8 cellular contexts compared by ENCODE assay signal in the genomic region with DNA sequence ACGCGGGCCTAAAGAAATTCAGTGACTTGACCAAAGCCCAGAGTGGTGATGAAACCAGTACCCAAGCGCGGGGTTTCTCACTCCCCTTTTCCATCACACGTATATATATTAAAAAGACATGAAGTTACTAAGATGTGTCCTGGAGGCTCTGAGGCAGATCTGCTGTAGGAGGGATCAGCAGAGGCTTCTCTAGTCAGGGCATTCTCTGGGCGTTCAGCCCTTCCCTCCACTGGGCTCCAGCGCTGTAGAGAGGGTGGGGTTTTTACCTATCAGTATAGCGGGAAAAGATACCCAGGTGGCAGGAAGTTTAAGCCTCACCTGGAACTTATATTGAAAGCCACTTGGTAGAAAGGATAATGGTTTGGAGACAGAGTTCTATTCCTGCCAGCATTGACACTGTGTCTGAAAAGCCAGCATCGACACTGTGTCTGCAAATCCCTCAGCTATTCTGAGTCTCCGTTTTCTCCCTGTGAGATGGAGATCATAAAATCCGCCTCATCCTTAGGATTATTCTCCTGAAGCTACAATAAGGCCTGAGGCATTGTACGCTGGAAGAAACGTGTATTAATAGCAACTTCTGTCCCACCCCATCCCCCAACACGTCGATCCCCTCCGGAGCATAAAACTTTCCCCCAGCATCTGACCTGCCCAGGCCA. TPM values are rescaled to one million over a fixed set of nuclear protein-coding genes. Genes with fewer than 3 reads are reported as not detected.
A peak's percentile ranks its signal among the peaks of the same experiment; 100 is the strongest.
DNase-seq lines count a peak whose midpoint lies in the region; ATAC-seq and TF ChIP-seq lines count a peak whose summit lies in the region.

No MANE protein-coding gene starts in this region.

- peak overlapping the region; percentile 81 for H3K4me3 Mint-ChIP-seq in activated T-helper 1 cell treated with anti-CD3 and anti-CD28 coated beads, Interleukin-12 subunit alpha, Interleukin-12 subunit beta, Interleukin-2, Interleukin-4 antibody, amounts not matched to agents 30 ng/mL and 10 ng/mL and 1 ng/mL, durations not matched to agents 14 hours and 24 hours and 36 hours
- H3K4me3 Mint-ChIP-seq in stimulated activated naive B cell treated with anti-CD40 and anti-IgM and Interleukin-4, amounts not matched to agents 10 μg/mL and 1 μg/mL and 100 μg/mL, for 72 hours, result peak overlapping the region; percentile 89 to 91

- H3K27ac Mint-ChIP-seq in activated T-helper 1 cell treated with anti-CD3 and anti-CD28 coated beads, Interleukin-12 subunit alpha, Interleukin-12 subunit beta, Interleukin-2, Interleukin-4 antibody, amounts not matched to agents 30 ng/mL and 10 ng/mL and 1 ng/mL, durations not matched to agents 14 hours and 24 hours and 36 hours, result peak overlapping the region; percentile 67
- H3K27ac Mint-ChIP-seq in stimulated activated naive B cell treated with anti-CD40 and anti-IgM and Interleukin-4, amounts not matched to agents 10 μg/mL and 1 μg/mL and 100 μg/mL, for 72 hours, result peak overlapping the region; percentile 90

- peak overlapping the region; percentile 91 for H3K4me2 ChIP-seq in BLaER1

- no peaks in the 10 kb centered on the region for H3K9me3 Mint-ChIP-seq in activated T-helper 1 cell treated with anti-CD3 and anti-CD28 coated beads, Interleukin-12 subunit alpha, Interleukin-12 subunit beta, Interleukin-2, Interleukin-4 antibody, amounts not matched to agents 30 ng/mL and 10 ng/mL and 1 ng/mL, durations not matched to agents 14 hours and 24 hours and 36 hours
- H3K9me3 Mint-ChIP-seq in stimulated activated naive B cell treated with anti-CD40 and anti-IgM and Interleukin-4, amounts not matched to agents 10 μg/mL and 1 μg/mL and 100 μg/mL, for 72 hours, result no peaks in the 10 kb centered on the region

- H3K9ac ChIP-seq in BLaER1 (peak overlapping the region; percentile 99), iPS-18a (ENCODE audit: low read length) (peak overlapping the region; percentile 84)

- H3K4me1 Mint-ChIP-seq in activated T-helper 1 cell treated with anti-CD3 and anti-CD28 coated beads, Interleukin-12 subunit alpha, Interleukin-12 subunit beta, Interleukin-2, Interleukin-4 antibody, amounts not matched to agents 30 ng/mL and 10 ng/mL and 1 ng/mL, durations not matched to agents 14 hours and 24 hours and 36 hours (ENCODE audit: low read depth), result peaks cover 45% of the 10 kb centered on the region
- H3K4me1 Mint-ChIP-seq in stimulated activated naive B cell treated with anti-CD40 and anti-IgM and Interleukin-4, amounts not matched to agents 10 μg/mL and 1 μg/mL and 100 μg/mL, for 72 hours, result peaks cover 39 to 60% of the 10 kb centered on the region in 2 donors

- peaks cover 24% of the 10 kb centered on the region for H3K36me3 ChIP-seq in BLaER1
- H3K36me3 ChIP-seq in iPS-18a (ENCODE audit: control insufficient read depth, low read depth, low read length), result peaks cover 13% of the 10 kb centered on the region

- H3K27me3 ChIP-seq in BLaER1, result no peaks in the 10 kb centered on the region
- H3K27me3 ChIP-seq in HL-60 (ENCODE audit: insufficient read depth, poor library complexity, severe bottlenecking), result no peaks in the 10 kb centered on the region
- H3K27me3 ChIP-seq in iPS-18a (ENCODE audit: control insufficient read depth, insufficient read depth, low read length), result peaks cover 10% of the 10 kb centered on the region

- intact Hi-C loops in activated T-helper 1 cell treated with anti-CD3 and anti-CD28 coated beads, Interleukin-12 subunit alpha, Interleukin-12 subunit beta, Interleukin-2, Interleukin-4 antibody, amounts not matched to agents 30 ng/mL and 10 ng/mL and 1 ng/mL, durations not matched to agents 14 hours and 24 hours and 36 hours (cut with micrococcal nuclease), result loop anchor here (2.0 to 5.0 kb wide), 3 partner anchors 14 to 82 kb away; a partner anchor contains a TSS

- peaks cover 68% of the 10 kb centered on the region for H3K4me1 ChIP-seq in BLaER1
- peaks cover 16% of the 10 kb centered on the region for H3K4me1 ChIP-seq in iPS-18a (ENCODE audit: control insufficient read depth, low read depth, low read length)

- H3K36me3 Mint-ChIP-seq in activated T-helper 1 cell treated with anti-CD3 and anti-CD28 coated beads, Interleukin-12 subunit alpha, Interleukin-12 subunit beta, Interleukin-2, Interleukin-4 antibody, amounts not matched to agents 30 ng/mL and 10 ng/mL and 1 ng/mL, durations not matched to agents 14 hours and 24 hours and 36 hours (ENCODE audit: low read depth), result peaks cover 23% of the 10 kb centered on the region
- H3K36me3 Mint-ChIP-seq in stimulated activated naive B cell treated with anti-CD40 and anti-IgM and Interleukin-4, amounts not matched to agents 10 μg/mL and 1 μg/mL and 100 μg/mL, for 72 hours, result peaks cover 12 to 25% of the 10 kb centered on the region in 2 donors

- H3K9me3 ChIP-seq in BLaER1 (no peaks in the 10 kb centered on the region), iPS-18a (ENCODE audit: control insufficient read depth, low read depth, low read length) (no peaks in the 10 kb centered on the region)

- H4K20me1 ChIP-seq in BLaER1, result peaks cover 24% of the 10 kb centered on the region

- H3K27me3 Mint-ChIP-seq in activated T-helper 1 cell treated with anti-CD3 and anti-CD28 coated beads, Interleukin-12 subunit alpha, Interleukin-12 subunit beta, Interleukin-2, Interleukin-4 antibody, amounts not matched to agents 30 ng/mL and 10 ng/mL and 1 ng/mL, durations not matched to agents 14 hours and 24 hours and 36 hours (ENCODE audit: insufficient read depth), result peaks cover 23% of the 10 kb centered on the region
- no peaks in the 10 kb centered on the region for H3K27me3 Mint-ChIP-seq in stimulated activated naive B cell treated with anti-CD40 and anti-IgM and Interleukin-4, amounts not matched to agents 10 μg/mL and 1 μg/mL and 100 μg/mL, for 72 hours

- peak overlapping the region; percentile 99 for H3K27ac ChIP-seq in BLaER1
- H3K27ac ChIP-seq in HL-60 (replicated peaks), result peak overlapping the region; percentile 50
- H3K27ac ChIP-seq in iPS-18a (ENCODE audit: low read length), result peak overlapping the region; percentile 18

- DNase-seq in HL-60 (ENCODE audit: low read depth in 1 of 2, low spot score in 1 of 2) (no peak), AG08395 (ENCODE audit: low spot score) (no peak)
- DNase-seq in activated T-helper 1 cell treated with anti-CD3 and anti-CD28 coated beads, Interleukin-12 subunit alpha, Interleukin-12 subunit beta, Interleukin-2, Interleukin-4 antibody, amounts not matched to agents 30 ng/mL and 10 ng/mL and 1 ng/mL, durations not matched to agents 14 hours and 24 hours and 36 hours (ENCODE audit: low spot score), result no peak
- DNase-seq in stimulated activated naive B cell treated with anti-CD40 and anti-IgM and Interleukin-4, amounts not matched to agents 10 μg/mL and 1 μg/mL and 100 μg/mL, for 72 hours, result no peak

- H3K4me3 ChIP-seq in BLaER1 (peak overlapping the region; percentile 97), HL-60 (replicated peaks; ENCODE audit: insufficient read depth, low read length) (peak overlapping the region; percentile 62), iPS-18a (ENCODE audit: low read length) (peak overlapping the region; percentile 84)

- TF ChIP-seq CTCF in HL-60 (IDR thresholded peaks at IDR 0.05; ENCODE audit: insufficient read depth, low read length), result no peak

- ATAC-seq in stimulated activated naive B cell treated with anti-CD40 and anti-IgM and Interleukin-4, amounts not matched to agents 10 μg/mL and 1 μg/mL and 100 μg/mL, for 72 hours (replicated peaks), result peak in 1 of 2 donors; percentile 20
- ATAC-seq in GM18909 (IDR thresholded peaks at IDR 0.05; ENCODE audit: poor library complexity, unreplicated experiment) (no peak), GM21825 (IDR thresholded peaks at IDR 0.05; ENCODE audit: unreplicated experiment) (no peak)

RNA-seq across cellular contexts. Expression of a gene that starts 0.8 kb away (rescaled TPM):
- 27.1 and 35.4 TPM in 2 replicates for total RNA-seq in activated T-helper 1 cell treated with anti-CD3 and anti-CD28 coated beads, Interleukin-12 subunit alpha, Interleukin-12 subunit beta, Interleukin-2, Interleukin-4 antibody, amounts not matched to agents 30 ng/mL and 10 ng/mL and 1 ng/mL, durations not matched to agents 14 hours and 24 hours and 36 hours

Comparison
In these comparisons a context has a peak if more than half of its experiments do, and no peak if none do; other contexts are left out.
1. H3K27ac ChIP-seq: peak in every context shown above with its lines; median percentile 99 in BLaER1; 50 in HL-60; 18 in iPS-18a.